ENCODE assay signal across 9 cellular contexts in genomic region chrX:132292753-132293152, GRCh38.
A peak's percentile ranks its signal among the peaks of the same experiment; 100 is the strongest.
DNase-seq lines count a peak whose midpoint lies in the region; ATAC-seq and TF ChIP-seq lines count a peak whose summit lies in the region.
"Had no signal": no experiment of that assay in that cellular context is flagged by ENCODE, and none has a peak within 500 bp of the region (broad histone marks: within the 10 kb centered on the region; RNA-seq: fewer than 3 reads in every experiment).

No MANE protein-coding gene starts in this region.

- no peak for TF ChIP-seq EP300 in esophagus muscularis mucosa (IDR thresholded peaks at IDR 0.05)

- no peaks in the 10 kb centered on the region for H3K4me1 ChIP-seq in HEK293 (ENCODE audit: control insufficient read depth, insufficient read depth, low read length)
- peaks cover 0 to 3% (median 0%) of the 10 kb centered on the region in 4 donors for H3K4me1 ChIP-seq in esophagus muscularis mucosa

- H3K27me3 ChIP-seq in esophagus muscularis mucosa: no peaks in the 10 kb centered on the region

- no peaks in the 10 kb centered on the region for H3K27me3 Mint-ChIP-seq in naive thymus-derived CD8-positive, alpha-beta T cell
- H3K27me3 Mint-ChIP-seq: activated naive CD8-positive, alpha-beta T cell had no signal

- 9% methylated on average over 4 of the region's 4 CpGs for WGBS in esophagus muscularis mucosa

- TF ChIP-seq CTCF in GM12864 (IDR thresholded peaks at IDR 0.05; ENCODE audit: low read depth, low read length, missing control alignments) (peak; percentile 29), HEK293 (tag by site-specific recombination; IDR thresholded peaks at IDR 0.05) (peak; percentile 52; the same call in 1 of the 2 replicates), esophagus muscularis mucosa (IDR thresholded peaks at IDR 0.05) (peak; percentile 50 to 63 (median 57))

- H3K9me3 Mint-ChIP-seq in naive thymus-derived CD8-positive, alpha-beta T cell: no peaks in the 10 kb centered on the region

- no peak overlapping the region for H3K27ac Mint-ChIP-seq in naive thymus-derived CD8-positive, alpha-beta T cell
- H3K27ac Mint-ChIP-seq: activated naive CD8-positive, alpha-beta T cell had no signal

- POLR2A ChIA-PET in HEK293 (lab: Yijun Ruan, JAX): no interaction called here
- POLR2A ChIA-PET in naive thymus-derived CD8-positive, alpha-beta T cell (lab: Charles Lee): no interaction called here

- TF ChIP-seq POLR2A in esophagus muscularis mucosa (IDR thresholded peaks at IDR 0.05; ENCODE audit: low read depth): no peak

- H3K4me1 Mint-ChIP-seq in naive thymus-derived CD8-positive, alpha-beta T cell: peaks cover 0 to 4% (median 0%) of the 10 kb centered on the region in 4 donors

- intact Hi-C loops in esophagus muscularis mucosa (cut with DNase I): loop anchor here (5.0 to 10.0 kb wide), 3 partner anchors 182 to 340 kb away; no protein-coding TSS in a partner anchor

- CTCF ChIA-PET in HEK293 (lab: Yijun Ruan, JAX): interaction anchor here (0.5 to 3.2 kb wide), 47 partner anchors 8 to 1869 kb away, joined by 3 to 58 read pairs (median 4); partner anchors contain the start of gene RAP2C

- H3K27ac ChIP-seq in HEK293 (ENCODE audit: extremely low read depth, low read depth, low read length) (no peak overlapping the region; the same call in 1 of the 2 replicates), esophagus muscularis mucosa (replicated peaks in 1 of 4) (no peak overlapping the region)

- DNase-seq in GM12864 (ENCODE audit: low read depth) (peak; percentile 12), SK-N-DZ (ENCODE audit: low spot score) (peak; percentile 53), esophagus muscularis mucosa (ENCODE audit: extremely low spot score) (no peak), DMS153 treated with DMSO at 0.1 percent for 48 hours (lab: John Stamatoyannopoulos, UW; ENCODE audit: unreplicated experiment) (no peak), NCI-H2081 treated with DMSO at 0.1 percent for 48 hours (lab: John Stamatoyannopoulos, UW) (no peak), midbrain (lab: John Stamatoyannopoulos, UW) (no peak)
- DNase-seq in naive thymus-derived CD8-positive, alpha-beta T cell: peak in 7 of 10 donors; percentile 1 to 54 (median 18)

- ATAC-seq in naive thymus-derived CD8-positive, alpha-beta T cell: peak in 1 of 2 donors; percentile 44

- no peaks in the 10 kb centered on the region for H3K36me3 ChIP-seq in HEK293 (ENCODE audit: control insufficient read depth in 2 of 2, insufficient read depth in 1 of 2, low read length in 2 of 2)
- no peaks in the 10 kb centered on the region for H3K36me3 ChIP-seq in esophagus muscularis mucosa

- H3K4me3 Mint-ChIP-seq in naive thymus-derived CD8-positive, alpha-beta T cell: no peak overlapping the region
- H3K4me3 Mint-ChIP-seq: activated naive CD8-positive, alpha-beta T cell had no signal

- H3K4me3 ChIP-seq in GM12864 (ENCODE audit: low read depth, low read length) (no peak overlapping the region), HEK293 (ENCODE audit: low read depth, low read length) (no peak overlapping the region), esophagus muscularis mucosa (no peak overlapping the region)

- no peaks in the 10 kb centered on the region for H3K9me3 ChIP-seq in HEK293 (ENCODE audit: control insufficient read depth, insufficient read depth, low read depth, low read length)
- H3K9me3 ChIP-seq in esophagus muscularis mucosa: no peaks in the 10 kb centered on the region

- H3K36me3 Mint-ChIP-seq in naive thymus-derived CD8-positive, alpha-beta T cell: no peaks in the 10 kb centered on the region

TF ChIP-seq in HEK293, 187 proteins besides CTCF, POLR2A, EP300 and RAD21:
- TF ChIP-seq ZNF114 (tag by site-specific recombination; IDR thresholded peaks at IDR 0.05) (no peak), ZNF654 (tag by site-specific recombination; IDR thresholded peaks at IDR 0.05; ENCODE audit: low read depth) (peak; percentile 83), ZNF138 (tag by site-specific recombination; IDR thresholded peaks at IDR 0.05; ENCODE audit: borderline replicate concordance) (no peak), SCRT2 (tag by site-specific recombination; IDR thresholded peaks at IDR 0.05) (peak; percentile 42; the same call in 1 of the 2 replicates), ZNF660 (tag by site-specific recombination; IDR thresholded peaks at IDR 0.05) (peak; percentile 48; the same call in 1 of the 2 replicates), SCRT1 (tag by site-specific recombination; IDR thresholded peaks at IDR 0.05; ENCODE audit: borderline replicate concordance) (peak; percentile 27; the same call in 1 of the 2 replicates), ZNF571 (tag by site-specific recombination; IDR thresholded peaks at IDR 0.05) (no peak), ZNF704 (tag by site-specific recombination; IDR thresholded peaks at IDR 0.05) (no peak)
TF ChIP-seq in HEK293: peak in this region for 4.

Comparison
In these comparisons a context has a peak if more than half of its experiments do, and no peak if none do; other contexts are left out.
1. DNase-seq: peak in GM12864 (single experiment), SK-N-DZ (single experiment) and naive thymus-derived CD8-positive, alpha-beta T cell (7 of 10); none in esophagus muscularis mucosa (single experiment), DMS153 treated with DMSO at 0.1 percent for 48 hours (single experiment), NCI-H2081 treated with DMSO at 0.1 percent for 48 hours (single experiment) and midbrain (single experiment).
2. Peak in every context shown above with its lines, with median percentiles within 50 percentile points of each other: CTCF ChIP-seq.